Comparison of ENCODE assay signal across 29 cellular contexts in genomic region chr17:61908292-61909037, GRCh38. TPM values are rescaled to one million over a fixed set of nuclear protein-coding genes. Genes with fewer than 3 reads are reported as not detected.
"Had no signal": no experiment of that assay in that cellular context is flagged by ENCODE, and none has a peak within 500 bp of the region (broad histone marks: within the 10 kb centered on the region; RNA-seq: fewer than 3 reads in every experiment).

No MANE protein-coding gene starts in this region.

- ATAC-seq: activated CD8-positive, alpha-beta T cell treated with anti-CD3 and anti-CD28 coated beads for 36 hours; activated naive CD8-positive, alpha-beta T cell treated with anti-CD3 and anti-CD28 coated beads, Interleukin-2, amount 50 U/mL, for 24 hours; activated T-cell treated with anti-CD3 and anti-CD28 coated beads, Interleukin-2, amount 50 U/mL, for 4 hours; activated T-cell treated with anti-CD3 and anti-CD28 coated beads, Interleukin-2, amount 50 U/mL, for 72 hours; activated T-helper 17 cell treated with anti-CD3 and anti-CD28 coated beads, Interleukin-2, amount 50 U/mL, for 72 hours had no signal

- H3K9me3 ChIP-seq: ascending aorta had no signal

- FAIRE-seq: TTC549 had no signal

- H3K27ac ChIP-seq: ascending aorta, VCaP had no signal

- H3K27me3 ChIP-seq: ascending aorta had no signal

- H3K4me3 ChIP-seq: ascending aorta had no signal

- H3K4me1 ChIP-seq: ascending aorta had no signal

- DNase-seq: activated B cell treated with CpG ODN at 0.5 μM for 24 hours; activated CD4-positive, alpha-beta memory T cell treated with anti-CD3 and anti-CD28 coated beads for 36 hours; activated CD4-positive, alpha-beta T cell treated with anti-CD3 and anti-CD28 coated beads for 4 hours; activated CD4-positive, alpha-beta T cell treated with anti-CD3 and anti-CD28 coated beads, Interleukin-2, amount 10 ng/mL, durations not matched to agents 24 days and 14 days; activated CD4-positive, alpha-beta T cell treated with anti-CD3 and anti-CD28 coated beads, Interleukin-2, amount 50 U/mL, for 1 hour; activated CD4-positive, alpha-beta T cell treated with anti-CD3 and anti-CD28 coated beads, Interleukin-2, amount 50 U/mL, for 4 hours; activated CD4-positive, CD25-positive, alpha-beta regulatory T cell treated with anti-CD3 and anti-CD28 coated beads, Interleukin-2, amount 50 U/mL, for 72 hours; activated CD8-positive, alpha-beta memory T cell treated with anti-CD3 and anti-CD28 coated beads, Interleukin-2, amount 50 U/mL, for 4 hours; activated CD8-positive, alpha-beta T cell treated with anti-CD3 and anti-CD28 coated beads for 36 hours; activated effector memory CD4-positive, alpha-beta T cell treated with anti-CD3 and anti-CD28 coated beads, Interleukin-2, amount 50 U/mL, for 16 hours; activated gamma-delta T cell treated with Interleukin-2 at 50 U/mL for 16 hours; activated naive CD4-positive, alpha-beta T cell; activated naive CD4-positive, alpha-beta T cell treated with anti-CD3 and anti-CD28 coated beads for 36 hours; activated naive CD8-positive, alpha-beta T cell treated with anti-CD3 and anti-CD28 coated beads, Interleukin-2, amount 10 ng/mL, durations not matched to agents 7 days and 5 days; activated naive CD8-positive, alpha-beta T cell treated with anti-CD3 and anti-CD28 coated beads, Interleukin-2, amount 50 U/mL, for 24 hours; activated T-cell treated with anti-CD3 and anti-CD28 coated beads for 4 hours; activated T-cell treated with anti-CD3 and anti-CD28 coated beads, Interleukin-2, amount 50 U/mL, for 1 hour; activated T-cell treated with anti-CD3 and anti-CD28 coated beads, Interleukin-2, amount 50 U/mL, for 4 hours; activated T-cell treated with anti-CD3 and anti-CD28 coated beads, Interleukin-2, amount 50 U/mL, for 72 hours; amygdala; anterior cingulate cortex; central memory CD4-positive, alpha-beta T cell; T-helper 1 cell; T-helper 2 cell; T-helper 9 cell had no signal

RNA-seq across cellular contexts. Expression of gene BRIP1, which starts 45.1 kb away (rescaled TPM):
- total RNA-seq: ascending aorta had no signal
